ENCODE assay signal across 2 cellular contexts in the genomic region with DNA sequence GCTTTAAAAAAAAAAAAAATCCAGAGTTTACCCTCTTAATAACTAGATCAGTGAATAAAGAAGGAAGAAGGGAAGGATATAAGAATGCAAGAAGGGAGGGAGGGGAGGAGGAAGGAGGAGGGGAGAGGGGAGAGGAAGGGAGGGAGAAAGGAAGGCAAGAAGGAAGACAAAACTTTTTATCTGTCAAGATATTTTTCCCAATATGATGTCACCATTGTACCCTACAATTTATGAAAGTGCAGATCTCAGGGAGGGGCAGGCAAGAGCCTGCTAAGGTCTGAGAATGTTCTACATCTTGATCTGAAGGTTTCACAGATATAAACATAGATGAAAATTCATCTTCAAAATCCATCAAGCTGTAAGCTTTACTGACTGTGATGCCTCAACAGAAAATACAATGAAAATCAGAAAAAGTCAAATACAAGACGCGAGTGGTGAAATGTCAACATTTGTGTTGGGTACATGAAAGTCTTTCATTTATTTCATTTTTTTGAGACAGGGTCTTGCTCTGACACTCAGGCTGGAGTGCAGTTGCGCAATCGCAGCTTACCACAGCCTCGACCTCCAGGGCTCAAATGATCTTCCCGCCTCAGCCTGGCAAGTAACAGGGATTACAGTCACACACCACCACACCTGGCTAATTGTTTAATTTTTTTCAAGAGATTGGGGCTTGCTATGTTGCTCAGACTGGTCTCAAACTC.
TF ChIP-seq lines count a peak whose summit lies in the region.

No MANE protein-coding gene starts in this region.

TF ChIP-seq in A549, 52 proteins besides CTCF, POLR2A, EP300 and RAD21 (continued from another document):
- TF ChIP-seq, protein P1, sequence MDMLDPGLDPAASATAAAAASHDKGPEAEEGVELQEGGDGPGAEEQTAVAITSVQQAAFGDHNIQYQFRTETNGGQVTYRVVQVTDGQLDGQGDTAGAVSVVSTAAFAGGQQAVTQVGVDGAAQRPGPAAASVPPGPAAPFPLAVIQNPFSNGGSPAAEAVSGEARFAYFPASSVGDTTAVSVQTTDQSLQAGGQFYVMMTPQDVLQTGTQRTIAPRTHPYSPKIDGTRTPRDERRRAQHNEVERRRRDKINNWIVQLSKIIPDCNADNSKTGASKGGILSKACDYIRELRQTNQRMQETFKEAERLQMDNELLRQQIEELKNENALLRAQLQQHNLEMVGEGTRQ (IDR thresholded peaks at IDR 0.05) = no peak

TF ChIP-seq in HCT116, 20 proteins besides CTCF, POLR2A, EP300 and RAD21 (continued from another document):
- TF ChIP-seq, protein P2, sequence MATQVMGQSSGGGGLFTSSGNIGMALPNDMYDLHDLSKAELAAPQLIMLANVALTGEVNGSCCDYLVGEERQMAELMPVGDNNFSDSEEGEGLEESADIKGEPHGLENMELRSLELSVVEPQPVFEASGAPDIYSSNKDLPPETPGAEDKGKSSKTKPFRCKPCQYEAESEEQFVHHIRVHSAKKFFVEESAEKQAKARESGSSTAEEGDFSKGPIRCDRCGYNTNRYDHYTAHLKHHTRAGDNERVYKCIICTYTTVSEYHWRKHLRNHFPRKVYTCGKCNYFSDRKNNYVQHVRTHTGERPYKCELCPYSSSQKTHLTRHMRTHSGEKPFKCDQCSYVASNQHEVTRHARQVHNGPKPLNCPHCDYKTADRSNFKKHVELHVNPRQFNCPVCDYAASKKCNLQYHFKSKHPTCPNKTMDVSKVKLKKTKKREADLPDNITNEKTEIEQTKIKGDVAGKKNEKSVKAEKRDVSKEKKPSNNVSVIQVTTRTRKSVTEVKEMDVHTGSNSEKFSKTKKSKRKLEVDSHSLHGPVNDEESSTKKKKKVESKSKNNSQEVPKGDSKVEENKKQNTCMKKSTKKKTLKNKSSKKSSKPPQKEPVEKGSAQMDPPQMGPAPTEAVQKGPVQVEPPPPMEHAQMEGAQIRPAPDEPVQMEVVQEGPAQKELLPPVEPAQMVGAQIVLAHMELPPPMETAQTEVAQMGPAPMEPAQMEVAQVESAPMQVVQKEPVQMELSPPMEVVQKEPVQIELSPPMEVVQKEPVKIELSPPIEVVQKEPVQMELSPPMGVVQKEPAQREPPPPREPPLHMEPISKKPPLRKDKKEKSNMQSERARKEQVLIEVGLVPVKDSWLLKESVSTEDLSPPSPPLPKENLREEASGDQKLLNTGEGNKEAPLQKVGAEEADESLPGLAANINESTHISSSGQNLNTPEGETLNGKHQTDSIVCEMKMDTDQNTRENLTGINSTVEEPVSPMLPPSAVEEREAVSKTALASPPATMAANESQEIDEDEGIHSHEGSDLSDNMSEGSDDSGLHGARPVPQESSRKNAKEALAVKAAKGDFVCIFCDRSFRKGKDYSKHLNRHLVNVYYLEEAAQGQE (IDR thresholded peaks at IDR 0.05; ENCODE audit: low read depth) = no peak
TF ChIP-seq in HCT116: peak in this region for 1.
